ENCODE assay signal across 9 cellular contexts in genomic region chr1:90925928-90926869, GRCh38.
DNase-seq lines count a peak whose midpoint lies in the region; ATAC-seq and TF ChIP-seq lines count a peak whose summit lies in the region.
"Had no signal": no experiment of that assay in that cellular context is flagged by ENCODE, and none has a peak within 500 bp of the region (broad histone marks: within the 10 kb centered on the region; RNA-seq: fewer than 3 reads in every experiment).

No MANE protein-coding gene starts in this region.

- H3K4me1 ChIP-seq in HCT116 (ENCODE audit: control insufficient read depth in 1 of 2, insufficient read depth in 2 of 2, low read length in 2 of 2) (peaks cover 4 to 18% of the 10 kb centered on the region in 2 experiments; a peak in 2 of 4 replicates), esophagus squamous epithelium (peaks cover 0 to 38% (median 5%) of the 10 kb centered on the region in 3 donors)

- peak overlapping the region; percentile 12 for H3K27ac Mint-ChIP-seq in activated T-helper 17 cell treated with anti-CD3 and anti-CD28 coated beads, Interleukin-2, amount 50 U/mL, for 72 hours

- ATAC-seq in HCT116 (peak; percentile 57), HG02973 (IDR thresholded peaks at IDR 0.05; ENCODE audit: unreplicated experiment) (no peak), GM21381 (IDR thresholded peaks at IDR 0.05; ENCODE audit: unreplicated experiment) (no peak)
- peak; percentile 66 for ATAC-seq in activated T-helper 17 cell treated with anti-CD3 and anti-CD28 coated beads, Interleukin-2, amount 50 U/mL, for 72 hours (replicated peaks)

- H3K27ac ChIP-seq in HCT116 (ENCODE audit: low read depth, low read length) (no peak overlapping the region), esophagus squamous epithelium (no peak overlapping the region)

- H3K27me3 ChIP-seq in HCT116 (ENCODE audit: insufficient read depth, low read length) = no peaks in the 10 kb centered on the region
- H3K27me3 ChIP-seq in esophagus squamous epithelium = no peaks in the 10 kb centered on the region

- H3K79me2 ChIP-seq in HCT116 (ENCODE audit: insufficient read depth, low read length) = peaks cover 97% of the 10 kb centered on the region

- no peak for TF ChIP-seq RAD21 in HCT116 (IDR thresholded peaks at IDR 0.05; ENCODE audit: low read depth)

- H3K9ac ChIP-seq in HCT116 (ENCODE audit: low read length) = no peak overlapping the region

- CTCF ChIA-PET in HCT116 (lab: Charles Lee) = no interaction called here

- peaks cover 24% of the 10 kb centered on the region; the same call in 1 of the 2 replicates for H4K20me1 ChIP-seq in HCT116 (ENCODE audit: insufficient read depth)

- TF ChIP-seq POLR2A in HCT116 (IDR thresholded peaks at IDR 0.05; ENCODE audit: borderline replicate concordance, extremely low read depth, insufficient read depth, insufficient read length) (no peak), esophagus squamous epithelium (IDR thresholded peaks at IDR 0.05) (no peak)

- H3K27me3 Mint-ChIP-seq in activated T-helper 17 cell treated with anti-CD3 and anti-CD28 coated beads, Interleukin-2, amount 50 U/mL, for 72 hours = no peaks in the 10 kb centered on the region

- H3K9me3 Mint-ChIP-seq in activated T-helper 17 cell treated with anti-CD3 and anti-CD28 coated beads, Interleukin-2, amount 50 U/mL, for 72 hours = peaks cover 9% of the 10 kb centered on the region

- POLR2A ChIA-PET in HCT116 (lab: Charles Lee) = no interaction called here

- H3K4me3 Mint-ChIP-seq in activated T-helper 17 cell treated with anti-CD3 and anti-CD28 coated beads, Interleukin-2, amount 50 U/mL, for 72 hours = peak overlapping the region; percentile 9

- H3K36me3 Mint-ChIP-seq in activated T-helper 17 cell treated with anti-CD3 and anti-CD28 coated beads, Interleukin-2, amount 50 U/mL, for 72 hours (ENCODE audit: low read depth) = peaks cover 38% of the 10 kb centered on the region

- RAD21 ChIA-PET in HCT116 (lab: Charles Lee; ENCODE audit: low non-redundant PET in 1 of 2, low total read pairs in 2 of 2, uncharacterized antibody in 2 of 2, unreplicated experiment in 2 of 2) = no interaction called here

- no peak overlapping the region for H3K4me3 ChIP-seq in HCT116 (replicated peaks in 1 of 2; ENCODE audit: low read depth in 1 of 2, low read length in 2 of 2)
- no peak overlapping the region for H3K4me3 ChIP-seq in esophagus squamous epithelium

- H3K9me3 ChIP-seq in HCT116 (ENCODE audit: control insufficient read depth in 1 of 2, insufficient read depth in 1 of 2, low read depth in 1 of 2, low read length in 2 of 2) = no peaks in the 10 kb centered on the region
- no peaks in the 10 kb centered on the region for H3K9me3 ChIP-seq in esophagus squamous epithelium

- H3K36me3 ChIP-seq in HCT116 (ENCODE audit: control insufficient read depth in 1 of 2, insufficient read depth in 2 of 2, low read length in 2 of 2) (no peaks in the 10 kb centered on the region), esophagus squamous epithelium (no peaks in the 10 kb centered on the region)

- 64 to 83% methylated on average over 1 of the region's 1 CpG for WGBS in esophagus squamous epithelium, 2 donors

- H2AFZ ChIP-seq in HCT116 (ENCODE audit: low read depth, low read length, poor library complexity, severe bottlenecking) = no peak overlapping the region

- no TSS peak for BruUV-seq in HCT116 (replicated peaks; lab: Mats Ljungman, UMichigan)

- H3K4me1 Mint-ChIP-seq in activated T-helper 17 cell treated with anti-CD3 and anti-CD28 coated beads, Interleukin-2, amount 50 U/mL, for 72 hours = peaks cover 44% of the 10 kb centered on the region

- TF ChIP-seq CTCF in HCT116 (IDR thresholded peaks at IDR 0.05 in 2 of 3, conservative IDR thresholded peaks at IDR 0.05 in 1 of 3; ENCODE audit: borderline replicate concordance in 1 of 3, insufficient read depth in 1 of 3, low read depth in 2 of 3, low read length in 2 of 3) (no peak), esophagus squamous epithelium (IDR thresholded peaks at IDR 0.05) (no peak)

- H3K4me2 ChIP-seq in HCT116 (ENCODE audit: low read length) = peak overlapping the region; percentile 24; the same call in 1 of the 2 replicates

- DNase-seq in AG08396 (ENCODE audit: low spot score) (peak; percentile 61), HCT116 (ENCODE audit: low read depth, low spot score) (no peak), kidney glomerular epithelial cell (lab: John Stamatoyannopoulos, UW) (peak; percentile 61), HuH-7.5 (ENCODE audit: low spot score) (no peak), esophagus squamous epithelium (lab: John Stamatoyannopoulos, UW) (no peak)
- DNase-seq: stimulated activated CD4-positive, alpha-beta T cell treated with anti-CD3 and anti-CD28 coated beads, Interleukin-2, amount 100 ng/mL, for 24 hours had no signal

- H3K9me2 ChIP-seq in HCT116 (ENCODE audit: insufficient read depth) = no peaks in the 10 kb centered on the region

- intact Hi-C loops in HCT116 (cut with micrococcal nuclease) (no loop called here), esophagus squamous epithelium (cut with DNase I) (no loop called here)

TF ChIP-seq in HCT116, 20 proteins besides CTCF, POLR2A, EP300 and RAD21:
- TF ChIP-seq EZH2 (IDR thresholded peaks at IDR 0.05) (no peak), ZNF274 (IDR thresholded peaks at IDR 0.05; ENCODE audit: low read depth, low read length) (no peak), ZFX (IDR thresholded peaks at IDR 0.05) (no peak), CEBPB (IDR thresholded peaks at IDR 0.05; ENCODE audit: low read depth) (0 out of 2 replicates have a peak, but pooled peaks have one; percentile 21), ATF3 (IDR thresholded peaks at IDR 0.05) (no peak), SIN3A (IDR thresholded peaks at IDR 0.05; ENCODE audit: low read depth) (no peak)

Comparison
In these comparisons a context has a peak if more than half of its experiments do, and no peak if none do; other contexts are left out.
1. DNase-seq: peak in AG08396 (single experiment) and kidney glomerular epithelial cell (single experiment); none in HCT116 (single experiment), HuH-7.5 (single experiment) and esophagus squamous epithelium (single experiment).
2. ATAC-seq: peak in HCT116 (single experiment) and activated T-helper 17 cell treated with anti-CD3 and anti-CD28 coated beads, Interleukin-2, amount 50 U/mL, for 72 hours (single experiment); none in HG02973 (single experiment) and GM21381 (single experiment).